Comparison of ENCODE assay signal across 15 cellular contexts in genomic region chr3:153247331-153248311, GRCh38.
DNase-seq lines count a peak whose midpoint lies in the region; ATAC-seq and TF ChIP-seq lines count a peak whose summit lies in the region.
"Had no signal": no experiment of that assay in that cellular context is flagged by ENCODE, and none has a peak within 500 bp of the region (broad histone marks: within the 10 kb centered on the region; RNA-seq: fewer than 3 reads in every experiment).

No MANE protein-coding gene starts in this region.

- intact Hi-C loops in spleen (cut with DNase I; ENCODE audit: low total_unique reads), result no loop called here

- H3K27me3 Mint-ChIP-seq in WTC11 (ENCODE audit: low read depth), result no peaks in the 10 kb centered on the region

- H3K4me3 Mint-ChIP-seq in WTC11, result no peak overlapping the region
- H3K4me3 Mint-ChIP-seq: activated CD4-positive, alpha-beta T cell treated with anti-CD3 and anti-CD28 coated beads, Interleukin-2, amount 10 ng/mL, durations not matched to agents 24 days and 14 days had no signal

- TF ChIP-seq POLR2A in spleen (IDR thresholded peaks at IDR 0.05), result no peak

- POLR2A ChIA-PET in WTC11 (lab: Charles Lee), result interaction anchor here (0.6 to 0.8 kb wide), 2 partner anchors 184 to 739 kb away, joined by 3 read pairs; no protein-coding TSS in a partner anchor

- peak overlapping the region in 5 of 8 donors; percentile 2 to 58 (median 46) for H3K27ac ChIP-seq in spleen
- H3K27ac ChIP-seq: C4-2B, parathyroid adenoma had no signal

- ATAC-seq in WTC11, result no peak

- H3K4me3 ChIP-seq in spleen, result no peak overlapping the region
- H3K4me3 ChIP-seq in BE2C (ENCODE audit: low read depth, low read length), result no peak overlapping the region

- H3K9me3 ChIP-seq in spleen (no peaks in the 10 kb centered on the region), BE2C (no peaks in the 10 kb centered on the region)

- 61 to 75% (median 69%) methylated on average over 7 of the region's 7 CpGs for WGBS in spleen, 5 donors

- H3K4me1 ChIP-seq in spleen, result peaks cover 0 to 11% (median 0%) of the 10 kb centered on the region in 6 donors
- H3K4me1 ChIP-seq in BE2C, result no peaks in the 10 kb centered on the region
- H3K4me1 ChIP-seq: parathyroid adenoma had no signal

- peak; percentile 83 for DNase-seq in COLO829 (ENCODE audit: low spot score)
- DNase-seq in SK-MEL-5 (ENCODE audit: low read depth, low spot score), result peak; percentile 99
- peak; percentile 99 for DNase-seq in foreskin melanocyte
- no peak for DNase-seq in spleen
- DNase-seq in WTC11 (ENCODE audit: low spot score), result no peak
- no peak for DNase-seq in stimulated activated CD4-positive, alpha-beta T cell treated with anti-CD3 and anti-CD28 coated beads, Interleukin-4, amount 100 ng/mL, for 24 hours
- DNase-seq in NAMALWA (ENCODE audit: low spot score), result no peak
- DNase-seq in BE2C, result no peak
- DNase-seq: activated CD4-positive, alpha-beta T cell treated with anti-CD3 and anti-CD28 coated beads, Interleukin-2, amount 10 ng/mL, durations not matched to agents 24 days and 14 days; activated T-cell treated with anti-CD3 and anti-CD28 coated beads, Interleukin-2, amount 50 U/mL, for 1 hour; midbrain; NCI-H226; OCI-M1 had no signal

- in situ Hi-C loops in SK-MEL-5 (cut with HindIII; ENCODE audit: low pct_unique_long_range_greater_than_20kb, low sequenced_read_pairs), result no loop called here

- H3K36me3 Mint-ChIP-seq in WTC11, result 0 out of 2 replicates have a peak, but pooled peaks cover under 1% of the 10 kb centered on the region

- no peak overlapping the region for H3K27ac Mint-ChIP-seq in WTC11
- H3K27ac Mint-ChIP-seq: activated CD4-positive, alpha-beta T cell treated with anti-CD3 and anti-CD28 coated beads, Interleukin-2, amount 10 ng/mL, durations not matched to agents 24 days and 14 days had no signal

- H3K36me3 ChIP-seq in spleen (no peaks in the 10 kb centered on the region), BE2C (no peaks in the 10 kb centered on the region)

- H3K9me3 Mint-ChIP-seq in WTC11, result peaks cover 16% of the 10 kb centered on the region

- TF ChIP-seq CTCF in spleen (IDR thresholded peaks at IDR 0.05 in 8 of 11, conservative IDR thresholded peaks at IDR 0.05 in 3 of 11) (no peak), WTC11 (IDR thresholded peaks at IDR 0.05) (no peak), BE2C (IDR thresholded peaks at IDR 0.05; ENCODE audit: low read depth, low read length) (no peak)

- no peaks in the 10 kb centered on the region for H3K27me3 ChIP-seq in spleen (replicated peaks in 1 of 7)
- H3K27me3 ChIP-seq in BE2C, result no peaks in the 10 kb centered on the region

- CTCF ChIA-PET in WTC11 (lab: Charles Lee), result no interaction called here

- H3K4me1 Mint-ChIP-seq in WTC11, result no peaks in the 10 kb centered on the region

TF ChIP-seq in WTC11, 78 proteins besides CTCF, POLR2A, EP300 and RAD21:
- TF ChIP-seq E2F4 (CRISPR knock-in tag; IDR thresholded peaks at IDR 0.05; ENCODE audit: borderline replicate concordance, low read depth) (no peak), FOXP4 (CRISPR knock-in tag; IDR thresholded peaks at IDR 0.05) (no peak), TEAD1 (CRISPR knock-in tag; IDR thresholded peaks at IDR 0.05) (no peak), ZBTB21 (CRISPR knock-in tag; IDR thresholded peaks at IDR 0.05; ENCODE audit: borderline replicate concordance) (no peak), ATF3 (CRISPR knock-in tag; conservative IDR thresholded peaks at IDR 0.05) (no peak), ZNF121 (CRISPR knock-in tag; IDR thresholded peaks at IDR 0.05) (no peak), TEAD4 (CRISPR knock-in tag; IDR thresholded peaks at IDR 0.05) (no peak), NR3C1 (CRISPR knock-in tag; conservative IDR thresholded peaks at IDR 0.05; ENCODE audit: low read depth) (no peak), ZMAT4 (CRISPR knock-in tag; IDR thresholded peaks at IDR 0.05) (no peak), MLX (CRISPR knock-in tag; IDR thresholded peaks at IDR 0.05) (no peak), ZNF281 (CRISPR knock-in tag; IDR thresholded peaks at IDR 0.05) (no peak), MAX (CRISPR knock-in tag; IDR thresholded peaks at IDR 0.05) (no peak), TP53 (CRISPR knock-in tag; IDR thresholded peaks at IDR 0.05) (no peak)
TF ChIP-seq in WTC11: peak in this region for 0.

Comparison
In these comparisons a context has a peak if more than half of its experiments do, and no peak if none do; other contexts are left out.
1. DNase-seq: peak in COLO829 (single experiment), SK-MEL-5 (single experiment) and foreskin melanocyte (single experiment); none in spleen (single experiment), WTC11 (single experiment), stimulated activated CD4-positive, alpha-beta T cell treated with anti-CD3 and anti-CD28 coated beads, Interleukin-4, amount 100 ng/mL, for 24 hours (single experiment), NAMALWA (single experiment) and BE2C (single experiment).